ENCODE assay signal across 8 cellular contexts in genomic region chr3:49803464-49804140, GRCh38. TPM values are rescaled to one million over a fixed set of nuclear protein-coding genes. Genes with fewer than 3 reads are reported as not detected.
DNase-seq lines count a peak whose midpoint lies in the region; ATAC-seq, FAIRE-seq and TF ChIP-seq lines count a peak whose summit lies in the region.

No MANE protein-coding gene starts in this region.

- H3K27me3 Mint-ChIP-seq in activated T-helper 17 cell treated with anti-CD3 and anti-CD28 coated beads, Interleukin-2, amount 50 U/mL, for 72 hours = peaks cover 4% of the 10 kb centered on the region

- H3K27me3 ChIP-seq in parathyroid adenoma (ENCODE audit: control insufficient read depth, insufficient read depth, low read length) = no peaks in the 10 kb centered on the region

- H3K4me1 ChIP-seq in HEK293 (ENCODE audit: control insufficient read depth, insufficient read depth, low read length) (no peaks in the 10 kb centered on the region), parathyroid adenoma (peaks cover 2% of the 10 kb centered on the region)

- H3K4me1 Mint-ChIP-seq in activated T-helper 17 cell treated with anti-CD3 and anti-CD28 coated beads, Interleukin-2, amount 50 U/mL, for 72 hours = peaks cover 19% of the 10 kb centered on the region

- no peak for FAIRE-seq in HTR-8/SVneo (lab: Jason Lieb, UNC)

- peak overlapping the region; percentile 99 for H2AFZ ChIP-seq in parathyroid adenoma

- 0 out of 2 replicates have a peak, but pooled peaks have one; percentile 15 for TF ChIP-seq CTCF in HEK293 (tag by site-specific recombination; IDR thresholded peaks at IDR 0.05)
- TF ChIP-seq CTCF in fibroblast of the aortic adventitia (IDR thresholded peaks at IDR 0.05; ENCODE audit: insufficient read depth, low read length) = no peak
- TF ChIP-seq CTCF in parathyroid adenoma (IDR thresholded peaks at IDR 0.05) = no peak

- peak overlapping the region; percentile 84 for H3K4me3 ChIP-seq in HEK293 (ENCODE audit: low read depth, low read length)
- peak overlapping the region; percentile 86 for H3K4me3 ChIP-seq in fibroblast of the aortic adventitia (ENCODE audit: low read depth, low read length)
- peak overlapping the region; percentile 77 for H3K4me3 ChIP-seq in parathyroid adenoma (ENCODE audit: low read depth, low read length)

- DNase-seq in Daoy (ENCODE audit: low read depth) = peak; percentile 14
- DNase-seq in NCI-H524 treated with DMSO at 0.1 percent for 48 hours (lab: John Stamatoyannopoulos, UW) = peak; percentile 61
- DNase-seq in fibroblast of the aortic adventitia (ENCODE audit: low read depth) = no peak
- no peak for DNase-seq in HTR-8/SVneo (ENCODE audit: insufficient read length, low spot score)
- DNase-seq in NCI-H774 (lab: John Stamatoyannopoulos, UW) = no peak

- no peak for ATAC-seq in activated T-helper 17 cell treated with anti-CD3 and anti-CD28 coated beads, Interleukin-2, amount 50 U/mL, for 72 hours (replicated peaks)

- no peaks in the 10 kb centered on the region for H3K9me3 Mint-ChIP-seq in activated T-helper 17 cell treated with anti-CD3 and anti-CD28 coated beads, Interleukin-2, amount 50 U/mL, for 72 hours

- no peaks in the 10 kb centered on the region for H3K36me3 Mint-ChIP-seq in activated T-helper 17 cell treated with anti-CD3 and anti-CD28 coated beads, Interleukin-2, amount 50 U/mL, for 72 hours (ENCODE audit: low read depth)

- no peaks in the 10 kb centered on the region for H3K36me3 ChIP-seq in HEK293 (ENCODE audit: control insufficient read depth in 2 of 2, insufficient read depth in 1 of 2, low read length in 2 of 2)
- no peaks in the 10 kb centered on the region for H3K36me3 ChIP-seq in parathyroid adenoma (ENCODE audit: control insufficient read depth, insufficient read depth, low read length)

- CTCF ChIA-PET in HEK293 (lab: Yijun Ruan, JAX) = interaction anchor here (0.6 to 3.1 kb wide), 12 partner anchors 14 to 264 kb away, joined by 3 to 29 read pairs (median 4); partner anchors contain the start of gene IP6K1

- peak overlapping the region; percentile 100 for H3K4me2 ChIP-seq in parathyroid adenoma (ENCODE audit: low read length)

- H3K9me3 ChIP-seq in HEK293 (ENCODE audit: control insufficient read depth, insufficient read depth, low read depth, low read length) = no peaks in the 10 kb centered on the region
- H3K9me3 ChIP-seq in parathyroid adenoma (ENCODE audit: control insufficient read depth, low read length) = no peaks in the 10 kb centered on the region

- H3K79me2 ChIP-seq in parathyroid adenoma = no peaks in the 10 kb centered on the region

- H3K4me3 Mint-ChIP-seq in activated T-helper 17 cell treated with anti-CD3 and anti-CD28 coated beads, Interleukin-2, amount 50 U/mL, for 72 hours = peak overlapping the region; percentile 85

- POLR2A ChIA-PET in HEK293 (lab: Yijun Ruan, JAX) = interaction anchor here (0.6 to 1.9 kb wide), 5 partner anchors 17 to 105 kb away, joined by 3 to 6 read pairs (median 3); partner anchors contain the start of gene IP6K1

- H3K27ac Mint-ChIP-seq in activated T-helper 17 cell treated with anti-CD3 and anti-CD28 coated beads, Interleukin-2, amount 50 U/mL, for 72 hours = no peak overlapping the region

- no peak overlapping the region for H3K9ac ChIP-seq in parathyroid adenoma

- no peak overlapping the region for H3K27ac ChIP-seq in HEK293 (ENCODE audit: extremely low read depth, low read depth, low read length)
- peak overlapping the region; percentile 78 for H3K27ac ChIP-seq in parathyroid adenoma

TF ChIP-seq in HEK293, 187 proteins besides CTCF, POLR2A, EP300 and RAD21 (continues in another document):
- TF ChIP-seq ZNF777 (tag by site-specific recombination; IDR thresholded peaks at IDR 0.05; ENCODE audit: borderline replicate concordance) (peak; percentile 64; the same call in 1 of the 2 replicates), ZFHX2 (tag by site-specific recombination; conservative IDR thresholded peaks at IDR 0.05) (peak; percentile 24; the same call in 1 of the 2 replicates), ZNF488 (tag by site-specific recombination; IDR thresholded peaks at IDR 0.05) (no peak), KLF1 (tag by site-specific recombination; IDR thresholded peaks at IDR 0.05) (peak; percentile 85), PATZ1 (tag by site-specific recombination; IDR thresholded peaks at IDR 0.05) (0 out of 2 replicates have a peak, but pooled peaks have one; percentile 5)

RNA-seq across cellular contexts. Expression of gene INKA1, which starts 0.5 kb away (rescaled TPM):
- total RNA-seq in Daoy (2014; rRNA removed; shearing (Covaris generic)) = not detected in 2 replicates
- under 1 TPM; 0.26 to 0.32 TPM for total RNA-seq in activated T-helper 17 cell treated with anti-CD3 and anti-CD28 coated beads, Interleukin-2, amount 50 U/mL, for 72 hours
- 4.4 and 9.5 TPM in 2 replicates for total RNA-seq in fibroblast of the aortic adventitia (ENCODE audit: low replicate concordance)

RNA-seq across cellular contexts. Expression of gene CDHR4, which starts 3.9 kb away (rescaled TPM):
- not detected in 2 replicates for total RNA-seq in Daoy (2014; rRNA removed; shearing (Covaris generic))
- total RNA-seq in activated T-helper 17 cell treated with anti-CD3 and anti-CD28 coated beads, Interleukin-2, amount 50 U/mL, for 72 hours = under 1 TPM in 1 of 2 donors, not detected in 1; 0.40 TPM
- 0.09 TPM in 1 of 2 replicates, not detected in the other for total RNA-seq in fibroblast of the aortic adventitia (ENCODE audit: low replicate concordance)

RNA-seq across cellular contexts. Expression of gene UBA7, which starts 10.2 kb away (rescaled TPM):
- 5.1 and 6.8 TPM in 2 replicates for total RNA-seq in Daoy (2014; rRNA removed; shearing (Covaris generic))
- 10 to 100 TPM; 68.6 to 94.2 TPM for total RNA-seq in activated T-helper 17 cell treated with anti-CD3 and anti-CD28 coated beads, Interleukin-2, amount 50 U/mL, for 72 hours
- total RNA-seq in fibroblast of the aortic adventitia (ENCODE audit: low replicate concordance) = 22.8 and 69.4 TPM in 2 replicates

RNA-seq across cellular contexts. Expression of gene IP6K1, which starts 17.3 kb away (rescaled TPM):
- total RNA-seq in Daoy (2014; rRNA removed; shearing (Covaris generic)) = 12.6 and 17.7 TPM in 2 replicates
- 10 to 100 TPM; 26.3 to 37.2 TPM for total RNA-seq in activated T-helper 17 cell treated with anti-CD3 and anti-CD28 coated beads, Interleukin-2, amount 50 U/mL, for 72 hours
- 29.6 TPM in 2 replicates for total RNA-seq in fibroblast of the aortic adventitia (ENCODE audit: low replicate concordance)

RNA-seq across cellular contexts. Expression of gene TRAIP, which starts 52.8 kb away (rescaled TPM):
- total RNA-seq in Daoy (2014; rRNA removed; shearing (Covaris generic)) = 6.6 and 10.4 TPM in 2 replicates
- total RNA-seq in activated T-helper 17 cell treated with anti-CD3 and anti-CD28 coated beads, Interleukin-2, amount 50 U/mL, for 72 hours = 10 to 100 TPM; 19.6 to 24.5 TPM
- 1.3 and 7.7 TPM in 2 replicates for total RNA-seq in fibroblast of the aortic adventitia (ENCODE audit: low replicate concordance)

Comparison
In these comparisons a context has a peak if more than half of its experiments do, and no peak if none do; other contexts are left out.
1. DNase-seq: peak in Daoy (single experiment) and NCI-H524 treated with DMSO at 0.1 percent for 48 hours (single experiment); none in fibroblast of the aortic adventitia (single experiment), HTR-8/SVneo (single experiment) and NCI-H774 (single experiment).
2. Peak in every context shown above with its lines, with median percentiles within 50 percentile points of each other: H3K4me3 ChIP-seq.